In the genomic region with DNA sequence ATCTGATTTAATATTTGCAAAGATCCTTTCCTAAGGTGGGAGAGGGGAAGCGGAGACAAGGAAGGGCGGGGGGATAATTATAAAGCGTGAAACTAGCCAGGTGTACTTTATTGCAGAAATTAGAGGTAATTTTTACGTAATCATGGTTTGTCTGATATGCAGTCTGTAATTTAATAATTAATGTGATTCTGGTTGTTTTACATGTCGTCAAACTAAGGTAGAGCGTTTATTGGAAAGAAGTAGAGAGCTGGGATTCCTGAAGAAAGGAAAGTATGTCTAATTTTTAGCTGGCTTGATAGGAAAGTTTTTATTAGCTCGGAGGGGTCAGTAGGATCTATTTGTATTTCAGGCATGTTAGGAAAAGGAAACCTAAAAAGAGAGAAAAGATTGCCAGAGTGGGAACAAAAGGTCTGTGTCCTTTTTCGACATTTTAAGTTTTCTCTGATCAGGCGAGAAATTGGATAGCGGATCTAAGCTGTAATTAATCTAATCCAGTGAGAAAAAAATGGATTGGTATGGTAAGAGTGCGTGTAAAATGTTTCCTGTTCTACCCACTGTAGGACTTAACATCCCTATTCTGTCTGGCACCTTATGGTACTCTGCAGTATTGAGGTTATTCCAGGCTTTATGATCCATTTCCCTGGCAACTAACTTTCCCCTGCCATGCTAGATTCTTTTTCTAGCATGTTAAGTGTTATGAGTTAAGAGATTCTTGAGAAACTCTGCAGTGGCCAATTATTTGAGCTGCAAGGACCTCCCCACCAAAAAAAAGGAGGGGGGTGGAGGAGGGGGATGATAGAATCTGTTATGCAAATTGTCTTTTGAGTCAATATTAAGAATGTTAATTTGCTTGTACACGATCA, we compare ENCODE assay signal across 8 cellular contexts. TPM values are rescaled to one million over a fixed set of nuclear protein-coding genes. Genes with fewer than 3 reads are reported as not detected.
DNase-seq lines count a peak whose midpoint lies in the region; ATAC-seq, FAIRE-seq and TF ChIP-seq lines count a peak whose summit lies in the region.
"Had no signal": no experiment of that assay in that cellular context is flagged by ENCODE, and none has a peak within 500 bp of the region (broad histone marks: within the 10 kb centered on the region; RNA-seq: fewer than 3 reads in every experiment).

No MANE protein-coding gene starts in this region.

- H3K36me3 ChIP-seq in GM12878 (ENCODE audit: control insufficient read depth in 2 of 2, insufficient read depth in 2 of 2, low read length in 1 of 2), result no peaks in the 10 kb centered on the region

- in situ Hi-C loops in KBM-7 (cut with MboI; ENCODE audit: low pct_unique_long_range_greater_than_20kb, low sequenced_read_pairs) (no loop called here), GM12878 (cut with MboI) (no loop called here)

- H3K9ac ChIP-seq in GM12878 (ENCODE audit: control insufficient read depth, insufficient read depth, low read length), result no peak overlapping the region

- no peak for TF ChIP-seq RAD21 in GM12878 (IDR thresholded peaks at IDR 0.05; ENCODE audit: insufficient read depth, low read depth, low read length)

- H3K4me1 ChIP-seq in GM12878 (ENCODE audit: control insufficient read depth, insufficient read depth, low read length), result no peaks in the 10 kb centered on the region

- no peaks in the 10 kb centered on the region for H3K9me3 Mint-ChIP-seq in stimulated activated naive B cell treated with anti-CD40 and anti-IgM and Interleukin-4, amounts not matched to agents 10 μg/mL and 1 μg/mL and 100 μg/mL, for 72 hours

- H3K36me3 Mint-ChIP-seq in stimulated activated naive B cell treated with anti-CD40 and anti-IgM and Interleukin-4, amounts not matched to agents 10 μg/mL and 1 μg/mL and 100 μg/mL, for 72 hours, result no peaks in the 10 kb centered on the region

- no peak overlapping the region for H3K4me3 ChIP-seq in GM12878

- peak overlapping the region; percentile 61; the same call in 1 of the 2 replicates for H3K4me2 ChIP-seq in GM12878 (ENCODE audit: control insufficient read depth, insufficient read depth)

- intact Hi-C loops in GM12878 (cut with micrococcal nuclease; ENCODE audit: unreplicated experiment), result loop anchor here (10.0 kb wide), 1 partner anchor 256 kb away; no protein-coding TSS in a partner anchor

- no peaks in the 10 kb centered on the region for H3K9me3 ChIP-seq in GM12878 (replicated peaks; ENCODE audit: control insufficient read depth, insufficient read depth, low read length)

- SMC1A ChIA-PET in GM12878 (lab: Charles Lee; ENCODE audit: uncharacterized antibody, unreplicated experiment), result interaction anchor here (0.7 to 1.2 kb wide), 3 partner anchors 8 to 134 kb away, joined by 3 to 4 read pairs (median 3); no protein-coding TSS in a partner anchor

- no peak overlapping the region for H3K27ac Mint-ChIP-seq in stimulated activated naive B cell treated with anti-CD40 and anti-IgM and Interleukin-4, amounts not matched to agents 10 μg/mL and 1 μg/mL and 100 μg/mL, for 72 hours

- CTCF ChIA-PET in GM12878 (lab: Yijun Ruan, JAX), result interaction anchor here (1.0 kb wide), 1 partner anchor 499 kb away, joined by 3 read pairs; no protein-coding TSS in a partner anchor

- no peak overlapping the region for H2AFZ ChIP-seq in GM12878 (ENCODE audit: control insufficient read depth, low read depth, low read length)

- FAIRE-seq in GM12878 (lab: Jason Lieb, UNC) (peak; percentile 79), RCC 7860 (lab: Jason Lieb, UNC) (no peak)

- H3K4me3 Mint-ChIP-seq in stimulated activated naive B cell treated with anti-CD40 and anti-IgM and Interleukin-4, amounts not matched to agents 10 μg/mL and 1 μg/mL and 100 μg/mL, for 72 hours, result peak overlapping the region; percentile 69 to 83

- no peak for TF ChIP-seq POLR2A in GM12878 (IDR thresholded peaks at IDR 0.05; ENCODE audit: low read depth, low read length)

- peaks cover 45 to 49% of the 10 kb centered on the region in 2 donors for H3K27me3 Mint-ChIP-seq in stimulated activated naive B cell treated with anti-CD40 and anti-IgM and Interleukin-4, amounts not matched to agents 10 μg/mL and 1 μg/mL and 100 μg/mL, for 72 hours

- DNase-seq in KBM-7 (peak; percentile 16), GM12878 (ENCODE audit: low read depth, low spot score) (no peak), inferior parietal cortex (ENCODE audit: extremely low spot score) (peak; percentile 28), hepatic stellate cell (ENCODE audit: low spot score) (no peak), RCC 7860 (ENCODE audit: low spot score) (no peak)
- DNase-seq in stimulated activated naive B cell treated with anti-CD40 and anti-IgM and Interleukin-4, amounts not matched to agents 10 μg/mL and 1 μg/mL and 100 μg/mL, for 72 hours, result no peak
- DNase-seq: NCI-H2029 had no signal

- H3K27ac ChIP-seq in GM12878 (ENCODE audit: control insufficient read depth, insufficient read depth), result no peak overlapping the region

- no peaks in the 10 kb centered on the region for H3K79me2 ChIP-seq in GM12878 (ENCODE audit: control insufficient read depth, insufficient read depth, low read length)

- H3K4me1 Mint-ChIP-seq in stimulated activated naive B cell treated with anti-CD40 and anti-IgM and Interleukin-4, amounts not matched to agents 10 μg/mL and 1 μg/mL and 100 μg/mL, for 72 hours, result peaks cover 6 to 7% of the 10 kb centered on the region in 2 donors

- POLR2A ChIA-PET in GM12878 (lab: Charles Lee), result no interaction called here

- no TSS peak for BruUV-seq in GM12878 (replicated peaks; lab: Mats Ljungman, UMichigan)

- RAD21 ChIA-PET in GM12878 (lab: Charles Lee; ENCODE audit: unreplicated experiment), result no interaction called here

- no peaks in the 10 kb centered on the region for H4K20me1 ChIP-seq in GM12878 (ENCODE audit: control insufficient read depth, insufficient read depth)

- no peak for TF ChIP-seq EP300 in GM12878 (IDR thresholded peaks at IDR 0.05; ENCODE audit: borderline replicate concordance in 1 of 2, control insufficient read depth in 1 of 2, low read depth in 2 of 2, low read length in 2 of 2)

- WGBS in GM12878 (ENCODE audit: insufficient coverage, insufficient replicate concordance, low lambda C conversion rate, missing lambda C conversion rate), result 31% methylated on average over 12 of the region's 12 CpGs

- no peak for ATAC-seq in GM12878
- ATAC-seq in stimulated activated naive B cell treated with anti-CD40 and anti-IgM and Interleukin-4, amounts not matched to agents 10 μg/mL and 1 μg/mL and 100 μg/mL, for 72 hours (replicated peaks), result no peak
- ATAC-seq in HG02623 (IDR thresholded peaks at IDR 0.05; ENCODE audit: unreplicated experiment), result no peak

- H3K27me3 ChIP-seq in GM12878 (replicated peaks in 1 of 2; ENCODE audit: control insufficient read depth in 2 of 2, insufficient read depth in 2 of 2, low read length in 1 of 2), result peaks cover 2 to 25% of the 10 kb centered on the region in 2 experiments; a peak in 3 of 4 replicates

- TF ChIP-seq CTCF in GM12878 (IDR thresholded peaks at IDR 0.05 in 2 of 3, conservative IDR thresholded peaks at IDR 0.05 in 1 of 3; ENCODE audit: control insufficient read depth in 2 of 3, extremely low read depth in 1 of 3, insufficient read depth in 1 of 3, low read depth in 3 of 3, low read length in 3 of 3), result no peak

TF ChIP-seq in GM12878, 131 proteins besides CTCF, POLR2A, EP300 and RAD21 (continues in another document):
- TF ChIP-seq ZNF622 (IDR thresholded peaks at IDR 0.05), result no peak
- no peak for TF ChIP-seq ETV6 (conservative IDR thresholded peaks at IDR 0.05 in 1 of 2, IDR thresholded peaks at IDR 0.05 in 1 of 2; ENCODE audit: borderline replicate concordance in 1 of 2, low read depth in 1 of 2)
- TF ChIP-seq, protein P1, sequence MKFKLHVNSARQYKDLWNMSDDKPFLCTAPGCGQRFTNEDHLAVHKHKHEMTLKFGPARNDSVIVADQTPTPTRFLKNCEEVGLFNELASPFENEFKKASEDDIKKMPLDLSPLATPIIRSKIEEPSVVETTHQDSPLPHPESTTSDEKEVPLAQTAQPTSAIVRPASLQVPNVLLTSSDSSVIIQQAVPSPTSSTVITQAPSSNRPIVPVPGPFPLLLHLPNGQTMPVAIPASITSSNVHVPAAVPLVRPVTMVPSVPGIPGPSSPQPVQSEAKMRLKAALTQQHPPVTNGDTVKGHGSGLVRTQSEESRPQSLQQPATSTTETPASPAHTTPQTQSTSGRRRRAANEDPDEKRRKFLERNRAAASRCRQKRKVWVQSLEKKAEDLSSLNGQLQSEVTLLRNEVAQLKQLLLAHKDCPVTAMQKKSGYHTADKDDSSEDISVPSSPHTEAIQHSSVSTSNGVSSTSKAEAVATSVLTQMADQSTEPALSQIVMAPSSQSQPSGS (IDR thresholded peaks at IDR 0.05; ENCODE audit: low read length), result no peak
- no peak for TF ChIP-seq SIX5 (IDR thresholded peaks at IDR 0.05; ENCODE audit: low read depth, low read length, severe bottlenecking)

RNA-seq across cellular contexts. Expression of gene CELF2, which starts 1.4 kb away (rescaled TPM):
- 276 and 277 TPM in 2 replicates for total RNA-seq in GM12878 (2013; cell fraction: nucleolus; rRNA removed)
- total RNA-seq in GM12878 (2014; rRNA removed) (84.1 and 87.9 TPM in 2 replicates), GM12878 (2014; rRNA removed; fragmentation: Illumina TruSeq; extraction: Trizol) (49.5 and 51.5 TPM in 2 replicates), GM12878 (2021) (98.2 and 106 TPM in 2 replicates)
- polyA plus RNA-seq in GM12878 (2011; ENCODE audit: low read depth), result 28.3 TPM
- polyA plus RNA-seq in GM12878 (2011; rRNA removed) (70.9 and 95.9 TPM in 2 replicates), GM12878 (2014; fragmentation: Illumina TruSeq; extraction: Trizol) (59.3 and 59.6 TPM in 2 replicates), GM12878 (2014; fragmentation: Nextera tagmentation; extraction: Ambion mirVana) (10 to 100 TPM; 20.8 to 27.1 TPM), GM12878 (2014; rRNA removed) (88.5 and 91.8 TPM in 2 replicates), GM12878 (2016; fragmentation: Nextera tagmentation; extraction: Ambion mirVana) (100 to 1,000 TPM; 123 to 129 TPM)
- polyA plus RNA-seq in GM12878 (2011; cell fraction: cytosol; rRNA removed), result 101 and 129 TPM in 2 replicates
- polyA plus RNA-seq in GM12878 (2011; cell fraction: nucleus; rRNA removed), result 180 and 189 TPM in 2 replicates
- polyA plus RNA-seq in GM12878 (2012), result 41.0 and 47.3 TPM in 2 replicates
- 148 and 217 TPM in 2 replicates for polyA minus RNA-seq in GM12878 (2011; rRNA and poly(A)+ RNA removed)
- 59.6 and 61.6 TPM in 2 replicates for polyA minus RNA-seq in GM12878 (2011; cell fraction: cytosol; rRNA and poly(A)+ RNA removed)
- 117 and 154 TPM in 2 replicates for polyA minus RNA-seq in GM12878 (2011; cell fraction: nucleus; rRNA and poly(A)+ RNA removed)

Comparison
In these comparisons a context has a peak if more than half of its experiments do, and no peak if none do; other contexts are left out.
1. DNase-seq: peak in KBM-7 (single experiment) and inferior parietal cortex (single experiment); none in GM12878 (single experiment), stimulated activated naive B cell treated with anti-CD40 and anti-IgM and Interleukin-4, amounts not matched to agents 10 μg/mL and 1 μg/mL and 100 μg/mL, for 72 hours (single experiment), hepatic stellate cell (single experiment) and RCC 7860 (single experiment).